Comparison of ENCODE assay signal across 9 cellular contexts in genomic region chr9:111783424-111783823, GRCh38. TPM values are rescaled to one million over a fixed set of nuclear protein-coding genes. Genes with fewer than 3 reads are reported as not detected.
"Had no signal": no experiment of that assay in that cellular context is flagged by ENCODE, and none has a peak within 500 bp of the region (broad histone marks: within the 10 kb centered on the region; RNA-seq: fewer than 3 reads in every experiment).

No MANE protein-coding gene starts in this region.

- H3K27ac Mint-ChIP-seq: H9, IgD-negative memory B cell had no signal

- H3K27me3 Mint-ChIP-seq: IgD-negative memory B cell had no signal

- FAIRE-seq: HepG2 had no signal

- H3K4me3 Mint-ChIP-seq: H9, IgD-negative memory B cell had no signal

- DNase-seq: GM23248, GOT3, H9, HCEC 1CT, KBM-7 had no signal

- H3K27ac ChIP-seq: GM23248, HL-60 had no signal

- ATAC-seq: HepG2 had no signal

- H3K4me3 ChIP-seq: GM23248 had no signal

- H3K4me1 Mint-ChIP-seq: H9, IgD-negative memory B cell had no signal

RNA-seq across cellular contexts. Expression of gene SHOC1, which starts 11.3 kb away (rescaled TPM):
- total RNA-seq: GM23248, H9, HepG2, HT1080 had no signal
- polyA plus RNA-seq: HepG2, IgD-negative memory B cell had no signal
